Comparison of ENCODE assay signal across 1 cellular context in the genomic region with DNA sequence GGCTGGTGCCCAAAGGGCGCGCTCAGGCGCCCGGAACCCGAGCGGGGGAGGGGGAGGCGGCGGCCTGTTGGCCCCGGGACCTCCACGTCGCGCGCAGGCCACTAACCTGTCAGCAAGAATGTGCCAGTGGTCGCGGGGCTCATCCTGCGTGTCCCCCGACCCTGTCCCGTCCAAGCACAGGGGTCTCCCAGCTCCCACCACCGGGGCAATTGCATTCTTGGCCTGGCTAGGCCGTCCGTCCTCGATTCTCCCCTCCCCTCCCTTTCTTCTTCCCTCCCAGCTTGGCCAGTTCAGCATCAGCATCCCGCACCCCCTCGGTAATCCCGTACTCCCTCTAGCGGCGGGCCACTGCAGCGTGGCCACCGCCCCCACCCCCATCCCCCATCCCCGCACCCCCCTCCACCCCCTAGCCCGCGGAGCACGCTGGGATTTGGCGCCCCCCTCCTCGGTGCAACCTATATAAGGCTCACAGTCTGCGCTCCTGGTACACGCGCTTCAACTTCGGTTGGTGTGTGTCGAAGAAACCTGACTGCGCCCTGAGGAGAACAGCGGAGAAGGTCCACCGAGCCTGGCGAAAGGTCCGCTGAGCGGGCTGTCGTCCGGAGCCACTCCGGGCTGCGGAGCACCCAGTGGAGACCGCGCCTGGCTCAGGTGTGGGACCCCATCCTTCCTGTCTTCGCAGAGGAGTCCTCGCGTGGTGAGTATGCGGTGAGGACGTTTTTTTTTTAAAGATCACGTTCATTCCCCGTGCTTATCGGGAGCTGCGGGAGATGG.
TF ChIP-seq lines count a peak whose summit lies in the region.

A gene with protein sequence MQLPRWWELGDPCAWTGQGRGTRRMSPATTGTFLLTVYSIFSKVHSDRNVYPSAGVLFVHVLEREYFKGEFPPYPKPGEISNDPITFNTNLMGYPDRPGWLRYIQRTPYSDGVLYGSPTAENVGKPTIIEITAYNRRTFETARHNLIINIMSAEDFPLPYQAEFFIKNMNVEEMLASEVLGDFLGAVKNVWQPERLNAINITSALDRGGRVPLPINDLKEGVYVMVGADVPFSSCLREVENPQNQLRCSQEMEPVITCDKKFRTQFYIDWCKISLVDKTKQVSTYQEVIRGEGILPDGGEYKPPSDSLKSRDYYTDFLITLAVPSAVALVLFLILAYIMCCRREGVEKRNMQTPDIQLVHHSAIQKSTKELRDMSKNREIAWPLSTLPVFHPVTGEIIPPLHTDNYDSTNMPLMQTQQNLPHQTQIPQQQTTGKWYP (minus strand): TSS at position 250 of the 774 bp plus-strand sequence. CDS start 35 bp downstream, at position 215.

TF ChIP-seq in HepG2, 621 proteins besides CTCF, POLR2A, EP300 and RAD21 (continued from another document and continues in another):
- 0 out of 2 replicates have a peak, but pooled peaks have one; percentile 12 for TF ChIP-seq FOXP4 (CRISPR knock-in tag; IDR thresholded peaks at IDR 0.05)
- TF ChIP-seq PHF21A (CRISPR knock-in tag; IDR thresholded peaks at IDR 0.05), result no peak
- TF ChIP-seq, protein P1, sequence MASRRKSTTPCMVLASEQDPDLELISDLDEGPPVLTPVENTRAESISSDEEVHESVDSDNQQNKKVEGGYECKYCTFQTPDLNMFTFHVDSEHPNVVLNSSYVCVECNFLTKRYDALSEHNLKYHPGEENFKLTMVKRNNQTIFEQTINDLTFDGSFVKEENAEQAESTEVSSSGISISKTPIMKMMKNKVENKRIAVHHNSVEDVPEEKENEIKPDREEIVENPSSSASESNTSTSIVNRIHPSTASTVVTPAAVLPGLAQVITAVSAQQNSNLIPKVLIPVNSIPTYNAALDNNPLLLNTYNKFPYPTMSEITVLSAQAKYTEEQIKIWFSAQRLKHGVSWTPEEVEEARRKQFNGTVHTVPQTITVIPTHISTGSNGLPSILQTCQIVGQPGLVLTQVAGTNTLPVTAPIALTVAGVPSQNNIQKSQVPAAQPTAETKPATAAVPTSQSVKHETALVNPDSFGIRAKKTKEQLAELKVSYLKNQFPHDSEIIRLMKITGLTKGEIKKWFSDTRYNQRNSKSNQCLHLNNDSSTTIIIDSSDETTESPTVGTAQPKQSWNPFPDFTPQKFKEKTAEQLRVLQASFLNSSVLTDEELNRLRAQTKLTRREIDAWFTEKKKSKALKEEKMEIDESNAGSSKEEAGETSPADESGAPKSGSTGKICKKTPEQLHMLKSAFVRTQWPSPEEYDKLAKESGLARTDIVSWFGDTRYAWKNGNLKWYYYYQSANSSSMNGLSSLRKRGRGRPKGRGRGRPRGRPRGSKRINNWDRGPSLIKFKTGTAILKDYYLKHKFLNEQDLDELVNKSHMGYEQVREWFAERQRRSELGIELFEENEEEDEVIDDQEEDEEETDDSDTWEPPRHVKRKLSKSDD (CRISPR knock-in tag; IDR thresholded peaks at IDR 0.05; ENCODE audit: low read depth), result 0 out of 2 replicates have a peak, but pooled peaks have one; percentile 10
- peak; percentile 38 for TF ChIP-seq AGO1 (IDR thresholded peaks at IDR 0.05; ENCODE audit: low read depth, low read length, poor library complexity, severe bottlenecking)
- TF ChIP-seq ZNF136 (CRISPR knock-in tag; IDR thresholded peaks at IDR 0.05; ENCODE audit: low read depth), result 0 out of 2 replicates have a peak, but pooled peaks have one; percentile 28
- TF ChIP-seq ZNF720 (CRISPR knock-in tag; IDR thresholded peaks at IDR 0.05), result no peak
- no peak for TF ChIP-seq ZNF660 (CRISPR knock-in tag; IDR thresholded peaks at IDR 0.05; ENCODE audit: borderline replicate concordance, low read depth)
- no peak for TF ChIP-seq ZNF781 (CRISPR knock-in tag; IDR thresholded peaks at IDR 0.05; ENCODE audit: borderline replicate concordance, not compliant biosample characterization)
- TF ChIP-seq SIX1 (CRISPR knock-in tag; IDR thresholded peaks at IDR 0.05; ENCODE audit: borderline replicate concordance), result no peak
- no peak for TF ChIP-seq LRRFIP1 (CRISPR knock-in tag; conservative IDR thresholded peaks at IDR 0.05)
- no peak for TF ChIP-seq SP5 (CRISPR knock-in tag; IDR thresholded peaks at IDR 0.05; ENCODE audit: borderline replicate concordance, low read depth)
- peak; percentile 54; the same call in 1 of the 2 replicates for TF ChIP-seq ZNF567 (CRISPR knock-in tag; IDR thresholded peaks at IDR 0.05; ENCODE audit: borderline replicate concordance)
- TF ChIP-seq U2AF2 (IDR thresholded peaks at IDR 0.05; ENCODE audit: low read depth, low read length), result no peak
- TF ChIP-seq KLF16 (CRISPR knock-in tag; IDR thresholded peaks at IDR 0.05), result peak in 1 of 2 experiments; percentile 16; a peak in 1 of 4 replicates
- TF ChIP-seq HOXD1 (CRISPR knock-in tag; IDR thresholded peaks at IDR 0.05), result no peak
- no peak for TF ChIP-seq ZFYVE20 (CRISPR knock-in tag; IDR thresholded peaks at IDR 0.05; ENCODE audit: borderline replicate concordance, low read depth)
- TF ChIP-seq GATAD1 (CRISPR knock-in tag; IDR thresholded peaks at IDR 0.05), result peak; percentile 63; the same call in 1 of the 2 replicates
- no peak for TF ChIP-seq ZNF124 (CRISPR knock-in tag; IDR thresholded peaks at IDR 0.05)
- TF ChIP-seq ZNF446 (CRISPR knock-in tag; IDR thresholded peaks at IDR 0.05), result peak; percentile 69
- no peak for TF ChIP-seq ZBTB34 (CRISPR knock-in tag; IDR thresholded peaks at IDR 0.05)
- TF ChIP-seq FOSL1 (CRISPR knock-in tag; IDR thresholded peaks at IDR 0.05; ENCODE audit: borderline replicate concordance), result no peak
- TF ChIP-seq, protein P2, sequence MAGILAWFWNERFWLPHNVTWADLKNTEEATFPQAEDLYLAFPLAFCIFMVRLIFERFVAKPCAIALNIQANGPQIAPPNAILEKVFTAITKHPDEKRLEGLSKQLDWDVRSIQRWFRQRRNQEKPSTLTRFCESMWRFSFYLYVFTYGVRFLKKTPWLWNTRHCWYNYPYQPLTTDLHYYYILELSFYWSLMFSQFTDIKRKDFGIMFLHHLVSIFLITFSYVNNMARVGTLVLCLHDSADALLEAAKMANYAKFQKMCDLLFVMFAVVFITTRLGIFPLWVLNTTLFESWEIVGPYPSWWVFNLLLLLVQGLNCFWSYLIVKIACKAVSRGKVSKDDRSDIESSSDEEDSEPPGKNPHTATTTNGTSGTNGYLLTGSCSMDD (CRISPR knock-in tag; IDR thresholded peaks at IDR 0.05), result no peak
- TF ChIP-seq ZNF496 (CRISPR knock-in tag; IDR thresholded peaks at IDR 0.05; ENCODE audit: insufficient replicate concordance), result no peak
- peak; percentile 12 for TF ChIP-seq ASH2L (IDR thresholded peaks at IDR 0.05; ENCODE audit: insufficient read length, low read depth, low read length)
- TF ChIP-seq HNF4G (IDR thresholded peaks at IDR 0.05; ENCODE audit: borderline replicate concordance, low read depth, low read length), result no peak
- TF ChIP-seq HNF4G (CRISPR knock-in tag; IDR thresholded peaks at IDR 0.05; ENCODE audit: borderline replicate concordance, low read depth), result no peak; the same call in 1 of the 2 replicates
- no peak for TF ChIP-seq SMAD3 (CRISPR knock-in tag; IDR thresholded peaks at IDR 0.05)
- TF ChIP-seq, protein P3, sequence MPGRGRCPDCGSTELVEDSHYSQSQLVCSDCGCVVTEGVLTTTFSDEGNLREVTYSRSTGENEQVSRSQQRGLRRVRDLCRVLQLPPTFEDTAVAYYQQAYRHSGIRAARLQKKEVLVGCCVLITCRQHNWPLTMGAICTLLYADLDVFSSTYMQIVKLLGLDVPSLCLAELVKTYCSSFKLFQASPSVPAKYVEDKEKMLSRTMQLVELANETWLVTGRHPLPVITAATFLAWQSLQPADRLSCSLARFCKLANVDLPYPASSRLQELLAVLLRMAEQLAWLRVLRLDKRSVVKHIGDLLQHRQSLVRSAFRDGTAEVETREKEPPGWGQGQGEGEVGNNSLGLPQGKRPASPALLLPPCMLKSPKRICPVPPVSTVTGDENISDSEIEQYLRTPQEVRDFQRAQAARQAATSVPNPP (CRISPR knock-in tag; IDR thresholded peaks at IDR 0.05), result peak; percentile 46; the same call in 1 of the 2 replicates
- TF ChIP-seq ZNF432 (CRISPR knock-in tag; IDR thresholded peaks at IDR 0.05; ENCODE audit: borderline replicate concordance), result no peak
- TF ChIP-seq ZNF605 (CRISPR knock-in tag; IDR thresholded peaks at IDR 0.05), result peak; percentile 33; the same call in 1 of the 2 replicates
- TF ChIP-seq GABPA (IDR thresholded peaks at IDR 0.05; ENCODE audit: low read depth, low read length), result no peak
- no peak for TF ChIP-seq GABPA (CRISPR knock-in tag; IDR thresholded peaks at IDR 0.05; ENCODE audit: low read depth)
- no peak for TF ChIP-seq SATB2 (CRISPR knock-in tag; IDR thresholded peaks at IDR 0.05)
- peak; percentile 51; the same call in 1 of the 2 replicates for TF ChIP-seq SNAPC5 (CRISPR knock-in tag; IDR thresholded peaks at IDR 0.05; ENCODE audit: borderline replicate concordance)
- TF ChIP-seq, protein P4, sequence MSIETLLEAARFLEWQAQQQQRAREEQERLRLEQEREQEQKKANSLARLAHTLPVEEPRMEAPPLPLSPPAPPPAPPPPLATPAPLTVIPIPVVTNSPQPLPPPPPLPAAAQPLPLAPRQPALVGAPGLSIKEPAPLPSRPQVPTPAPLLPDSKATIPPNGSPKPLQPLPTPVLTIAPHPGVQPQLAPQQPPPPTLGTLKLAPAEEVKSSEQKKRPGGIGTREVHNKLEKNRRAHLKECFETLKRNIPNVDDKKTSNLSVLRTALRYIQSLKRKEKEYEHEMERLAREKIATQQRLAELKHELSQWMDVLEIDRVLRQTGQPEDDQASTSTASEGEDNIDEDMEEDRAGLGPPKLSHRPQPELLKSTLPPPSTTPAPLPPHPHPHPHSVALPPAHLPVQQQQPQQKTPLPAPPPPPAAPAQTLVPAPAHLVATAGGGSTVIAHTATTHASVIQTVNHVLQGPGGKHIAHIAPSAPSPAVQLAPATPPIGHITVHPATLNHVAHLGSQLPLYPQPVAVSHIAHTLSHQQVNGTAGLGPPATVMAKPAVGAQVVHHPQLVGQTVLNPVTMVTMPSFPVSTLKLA (IDR thresholded peaks at IDR 0.05), result no peak
- TF ChIP-seq, protein P5, sequence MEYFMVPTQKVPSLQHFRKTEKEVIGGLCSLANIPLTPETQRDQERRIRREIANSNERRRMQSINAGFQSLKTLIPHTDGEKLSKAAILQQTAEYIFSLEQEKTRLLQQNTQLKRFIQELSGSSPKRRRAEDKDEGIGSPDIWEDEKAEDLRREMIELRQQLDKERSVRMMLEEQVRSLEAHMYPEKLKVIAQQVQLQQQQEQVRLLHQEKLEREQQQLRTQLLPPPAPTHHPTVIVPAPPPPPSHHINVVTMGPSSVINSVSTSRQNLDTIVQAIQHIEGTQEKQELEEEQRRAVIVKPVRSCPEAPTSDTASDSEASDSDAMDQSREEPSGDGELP (IDR thresholded peaks at IDR 0.05; ENCODE audit: borderline replicate concordance, low read depth), result no peak
- TF ChIP-seq, protein P6, sequence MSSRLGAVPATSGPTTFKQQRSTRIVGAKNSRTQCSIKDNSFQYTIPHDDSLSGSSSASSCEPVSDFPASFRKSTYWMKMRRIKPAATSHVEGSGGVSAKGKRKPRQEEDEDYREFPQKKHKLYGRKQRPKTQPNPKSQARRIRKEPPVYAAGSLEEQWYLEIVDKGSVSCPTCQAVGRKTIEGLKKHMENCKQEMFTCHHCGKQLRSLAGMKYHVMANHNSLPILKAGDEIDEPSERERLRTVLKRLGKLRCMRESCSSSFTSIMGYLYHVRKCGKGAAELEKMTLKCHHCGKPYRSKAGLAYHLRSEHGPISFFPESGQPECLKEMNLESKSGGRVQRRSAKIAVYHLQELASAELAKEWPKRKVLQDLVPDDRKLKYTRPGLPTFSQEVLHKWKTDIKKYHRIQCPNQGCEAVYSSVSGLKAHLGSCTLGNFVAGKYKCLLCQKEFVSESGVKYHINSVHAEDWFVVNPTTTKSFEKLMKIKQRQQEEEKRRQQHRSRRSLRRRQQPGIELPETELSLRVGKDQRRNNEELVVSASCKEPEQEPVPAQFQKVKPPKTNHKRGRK (CRISPR knock-in tag; IDR thresholded peaks at IDR 0.05), result no peak
- TF ChIP-seq NR0B2 (CRISPR knock-in tag; IDR thresholded peaks at IDR 0.05), result no peak
- TF ChIP-seq FOXJ3 (CRISPR knock-in tag; IDR thresholded peaks at IDR 0.05; ENCODE audit: borderline replicate concordance), result no peak
